In the genomic region with DNA sequence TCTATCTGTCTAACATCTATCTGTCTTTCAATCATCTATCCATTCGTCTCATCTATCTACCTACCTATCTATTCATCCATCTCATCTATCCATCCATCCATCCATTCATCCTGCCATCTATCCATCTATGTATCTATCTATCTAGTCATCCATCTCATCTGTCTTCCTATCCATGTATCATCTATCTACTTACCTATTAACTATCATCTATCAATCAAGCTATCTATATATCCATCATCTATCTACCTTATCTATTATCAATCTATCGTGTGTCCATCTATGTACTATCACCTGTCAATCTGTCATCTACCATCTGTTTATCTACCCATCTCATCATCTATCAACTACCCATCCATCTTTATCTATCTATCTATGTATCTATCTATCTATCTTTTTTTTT, we compare ENCODE assay signal across 28 cellular contexts.
"Had no signal": no experiment of that assay in that cellular context is flagged by ENCODE, and none has a peak within 500 bp of the region (broad histone marks: within the 10 kb centered on the region; RNA-seq: fewer than 3 reads in every experiment).

No MANE protein-coding gene starts in this region.

- ATAC-seq: effector memory CD8-positive, alpha-beta T cell; esophagus mucosa; foreskin keratinocyte; gastrocnemius medialis; gastroesophageal sphincter; heart left ventricle; heart right ventricle had no signal

- H3K4me3 ChIP-seq: colonic mucosa, coronary artery, dorsolateral prefrontal cortex, esophagus muscularis mucosa, esophagus squamous epithelium, gastrocnemius medialis, gastroesophageal sphincter, heart left ventricle, heart right ventricle had no signal

- FAIRE-seq: colon, endometrium, endothelial cell of umbilical vein, frontal cortex had no signal

- DNase-seq: colonic mucosa; cortex of kidney; dermis blood vessel endothelial cell; dorsolateral prefrontal cortex; effector CD4-positive, alpha-beta T cell; effector CD8-positive, alpha-beta T cell; effector memory CD4-positive, alpha-beta T cell; effector memory CD8-positive, alpha-beta T cell; endodermal cell; erythroblast; esophagus squamous epithelium; foreskin fibroblast; foreskin keratinocyte; foreskin melanocyte; gastrocnemius medialis; glutamatergic neuron; head of caudate nucleus; heart left ventricle; heart right ventricle had no signal

- H3K9me3 ChIP-seq: colonic mucosa, gastrocnemius medialis had no signal

- H3K27me3 ChIP-seq: colonic mucosa, esophagus squamous epithelium, foreskin keratinocyte, gastrocnemius medialis, heart right ventricle had no signal

- H3K36me3 ChIP-seq: colonic mucosa, esophagus muscularis mucosa, esophagus squamous epithelium, gastrocnemius medialis, gastroesophageal sphincter, heart left ventricle, heart right ventricle had no signal

- H3K27ac ChIP-seq: colonic mucosa, coronary artery, dorsolateral prefrontal cortex, epithelial cell of prostate, esophagus muscularis mucosa, esophagus squamous epithelium, foreskin keratinocyte, gastrocnemius medialis, gastroesophageal sphincter, heart left ventricle, heart right ventricle had no signal

- H3K4me1 ChIP-seq: colonic mucosa, esophagus muscularis mucosa, esophagus squamous epithelium, foreskin keratinocyte, gastrocnemius medialis, gastroesophageal sphincter, heart left ventricle, heart right ventricle had no signal
